11 cellular contexts compared by ENCODE assay signal in the genomic region with DNA sequence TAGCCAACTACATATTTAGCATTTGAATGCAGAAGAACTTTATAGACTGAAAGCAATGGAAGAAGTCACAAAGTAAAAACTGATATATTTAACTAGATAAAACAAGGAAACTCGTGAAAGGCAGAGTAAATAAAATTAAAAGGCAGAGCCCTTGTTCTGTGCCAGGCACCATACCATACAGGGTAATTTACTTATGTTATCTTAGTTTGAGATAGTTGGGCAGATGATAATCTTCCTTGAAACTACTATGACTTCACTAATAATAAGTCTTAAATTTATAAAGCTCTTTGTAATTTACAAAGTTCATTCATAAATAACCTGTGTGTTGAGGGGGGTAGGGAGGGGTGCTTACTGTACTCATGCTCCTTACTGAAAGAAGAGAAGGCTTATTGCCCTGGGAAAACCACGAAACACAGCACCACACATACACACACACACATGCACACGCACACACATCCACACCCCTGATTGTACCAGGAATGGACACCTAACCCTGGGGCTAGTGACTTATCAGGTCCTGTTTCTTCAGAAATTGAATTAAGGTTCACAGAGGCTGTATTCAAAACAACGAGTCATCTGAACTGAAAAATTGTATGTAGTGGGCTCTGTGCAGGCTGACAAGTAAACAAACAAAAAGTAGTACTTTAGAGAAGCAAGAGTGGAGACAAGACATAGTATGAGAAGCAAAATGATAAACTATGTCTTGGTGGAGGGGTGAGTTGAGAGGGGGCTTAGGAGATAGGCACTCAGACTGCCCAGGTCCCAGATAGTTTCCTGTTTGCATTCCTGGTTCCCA. TPM values are rescaled to one million over a fixed set of nuclear protein-coding genes. Genes with fewer than 3 reads are reported as not detected.
DNase-seq lines count a peak whose midpoint lies in the region; ATAC-seq and TF ChIP-seq lines count a peak whose summit lies in the region.
"Had no signal": no experiment of that assay in that cellular context is flagged by ENCODE, and none has a peak within 500 bp of the region (broad histone marks: within the 10 kb centered on the region; RNA-seq: fewer than 3 reads in every experiment).

No MANE protein-coding gene starts in this region.

- POLR2A ChIA-PET in activated CD8-positive, alpha-beta T cell treated with anti-CD3 and anti-CD28 coated beads, Interleukin-2, amount 10 ng/mL, durations not matched to agents 7 days and 5 days (lab: Charles Lee), result interaction anchor here (1.0 kb wide), 1 partner anchor 30 kb away, joined by 3 read pairs; no protein-coding TSS in a partner anchor

- DNase-seq in AG08395 (ENCODE audit: low spot score) (peak; percentile 12), HCEC 1CT (peak; percentile 3), left colon (no peak), NK-92 (lab: John Stamatoyannopoulos, UW; ENCODE audit: unreplicated experiment) (no peak), SHP77 treated with DMSO at 0.1 percent for 48 hours (lab: John Stamatoyannopoulos, UW) (no peak), glutamatergic neuron (no peak)
- DNase-seq in activated CD8-positive, alpha-beta T cell treated with anti-CD3 and anti-CD28 coated beads, Interleukin-2, amount 10 ng/mL, durations not matched to agents 7 days and 5 days, result no peak
- DNase-seq in stimulated activated CD8-positive, alpha-beta memory T cell treated with anti-CD3 and anti-CD28 coated beads, Interleukin-4, amount 100 ng/mL, for 48 hours, result no peak
- DNase-seq: DND-41, heart left ventricle, NCI-H1694 treated with DMSO at 0.1 percent for 48 hours had no signal

- peak; percentile 30 for ATAC-seq in activated CD8-positive, alpha-beta T cell treated with anti-CD3 and anti-CD28 coated beads, Interleukin-2, amount 10 ng/mL, durations not matched to agents 7 days and 5 days
- peak; percentile 77 for ATAC-seq in left colon
- ATAC-seq: heart left ventricle had no signal

- H3K36me3 Mint-ChIP-seq in activated CD8-positive, alpha-beta T cell treated with anti-CD3 and anti-CD28 coated beads, Interleukin-2, amount 10 ng/mL, durations not matched to agents 7 days and 5 days (ENCODE audit: low read depth), result peaks cover 10% of the 10 kb centered on the region
- no peaks in the 10 kb centered on the region for H3K36me3 Mint-ChIP-seq in glutamatergic neuron (ENCODE audit: unreplicated experiment)

- H3K9me3 Mint-ChIP-seq in activated CD8-positive, alpha-beta T cell treated with anti-CD3 and anti-CD28 coated beads, Interleukin-2, amount 10 ng/mL, durations not matched to agents 7 days and 5 days (ENCODE audit: insufficient read depth), result no peaks in the 10 kb centered on the region
- peaks cover 3% of the 10 kb centered on the region for H3K9me3 Mint-ChIP-seq in glutamatergic neuron (ENCODE audit: unreplicated experiment)

- peaks cover 18% of the 10 kb centered on the region for H3K4me1 Mint-ChIP-seq in activated CD8-positive, alpha-beta T cell treated with anti-CD3 and anti-CD28 coated beads, Interleukin-2, amount 10 ng/mL, durations not matched to agents 7 days and 5 days (ENCODE audit: low read depth)
- peaks cover 52% of the 10 kb centered on the region for H3K4me1 Mint-ChIP-seq in glutamatergic neuron (ENCODE audit: low read depth, unreplicated experiment)

- CTCF ChIA-PET in activated CD8-positive, alpha-beta T cell treated with anti-CD3 and anti-CD28 coated beads, Interleukin-2, amount 10 ng/mL, durations not matched to agents 7 days and 5 days (lab: Charles Lee), result no interaction called here

- H3K27me3 Mint-ChIP-seq in activated CD8-positive, alpha-beta T cell treated with anti-CD3 and anti-CD28 coated beads, Interleukin-2, amount 10 ng/mL, durations not matched to agents 7 days and 5 days (ENCODE audit: low read depth), result no peaks in the 10 kb centered on the region
- peaks cover 2% of the 10 kb centered on the region for H3K27me3 Mint-ChIP-seq in glutamatergic neuron (ENCODE audit: unreplicated experiment)

- no peak for TF ChIP-seq CTCF in glutamatergic neuron (IDR thresholded peaks at IDR 0.05; ENCODE audit: partially characterized antibody, unreplicated experiment)

- H3K27ac Mint-ChIP-seq in activated CD8-positive, alpha-beta T cell treated with anti-CD3 and anti-CD28 coated beads, Interleukin-2, amount 10 ng/mL, durations not matched to agents 7 days and 5 days, result no peak overlapping the region
- H3K27ac Mint-ChIP-seq in glutamatergic neuron (ENCODE audit: unreplicated experiment), result no peak overlapping the region

- H3K4me3 Mint-ChIP-seq in activated CD8-positive, alpha-beta T cell treated with anti-CD3 and anti-CD28 coated beads, Interleukin-2, amount 10 ng/mL, durations not matched to agents 7 days and 5 days, result no peak overlapping the region
- no peak overlapping the region for H3K4me3 Mint-ChIP-seq in glutamatergic neuron (ENCODE audit: unreplicated experiment)

- intact Hi-C loops in left colon (cut with DNase I, micrococcal nuclease), result no loop called here

RNA-seq across cellular contexts. Expression of a gene that starts 38.1 kb away (rescaled TPM):
- 10 to 100 TPM; 65.6 to 71.2 TPM for total RNA-seq in activated CD8-positive, alpha-beta T cell treated with anti-CD3 and anti-CD28 coated beads, Interleukin-2, amount 10 ng/mL, durations not matched to agents 7 days and 5 days
- total RNA-seq in left colon (10 to 100 TPM; 64.6 to 77.3 TPM), glutamatergic neuron (ENCODE audit: unreplicated experiment) (108 TPM)

Comparison
In these comparisons a context has a peak if more than half of its experiments do, and no peak if none do; other contexts are left out.
1. DNase-seq: peak in AG08395 (single experiment) and HCEC 1CT (single experiment); none in activated CD8-positive, alpha-beta T cell treated with anti-CD3 and anti-CD28 coated beads, Interleukin-2, amount 10 ng/mL, durations not matched to agents 7 days and 5 days (single experiment), left colon (0 of 2), NK-92 (single experiment), stimulated activated CD8-positive, alpha-beta memory T cell treated with anti-CD3 and anti-CD28 coated beads, Interleukin-4, amount 100 ng/mL, for 48 hours (single experiment), SHP77 treated with DMSO at 0.1 percent for 48 hours (single experiment) and glutamatergic neuron (single experiment).